10 cellular contexts compared by ENCODE assay signal in the genomic region with DNA sequence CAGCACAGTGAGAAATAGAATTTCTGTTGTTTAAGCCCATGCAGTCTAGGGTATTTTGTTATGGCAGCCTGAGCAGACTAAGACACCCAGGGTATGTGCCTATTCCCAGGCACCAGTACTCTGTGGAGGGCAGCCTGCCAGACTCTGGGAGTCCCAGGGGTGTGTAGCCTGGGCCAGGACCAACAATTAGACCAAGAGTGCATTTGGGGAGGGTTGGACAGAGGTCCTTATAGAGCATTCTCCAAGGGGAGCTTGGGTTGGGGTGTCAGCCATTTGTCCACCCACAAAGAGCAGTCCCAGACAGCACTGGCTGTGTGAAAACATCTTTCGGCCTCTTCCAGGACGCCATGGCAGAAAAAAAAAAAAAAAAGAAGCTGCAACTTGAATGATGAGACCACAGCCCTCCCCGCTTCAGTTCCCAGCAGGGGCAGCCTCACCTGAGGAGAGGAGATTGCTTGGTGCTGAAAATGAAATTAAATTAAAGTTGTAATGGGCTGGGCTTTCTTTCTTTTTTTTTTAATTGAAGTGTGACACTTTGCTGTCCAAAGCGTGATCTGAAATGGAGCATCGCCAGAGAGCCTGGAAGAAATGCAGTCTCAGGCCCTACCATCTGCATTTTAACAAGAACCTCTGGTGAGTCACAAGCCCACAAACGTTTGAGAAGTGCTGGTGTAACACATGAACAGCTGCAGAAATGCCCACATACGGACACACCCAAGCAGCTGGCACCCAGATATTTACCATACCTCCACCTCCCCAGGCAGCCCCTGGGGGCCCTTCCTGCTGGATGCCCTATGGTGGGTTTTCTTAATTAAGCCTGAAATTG. TPM values are rescaled to one million over a fixed set of nuclear protein-coding genes. Genes with fewer than 3 reads are reported as not detected.
DNase-seq lines count a peak whose midpoint lies in the region; ATAC-seq and TF ChIP-seq lines count a peak whose summit lies in the region.
"Had no signal": no experiment of that assay in that cellular context is flagged by ENCODE, and none has a peak within 500 bp of the region (broad histone marks: within the 10 kb centered on the region; RNA-seq: fewer than 3 reads in every experiment).

No MANE protein-coding gene starts in this region.

- no peak for TF ChIP-seq POLR2A in vagina (IDR thresholded peaks at IDR 0.05)

- intact Hi-C loops in vagina (cut with DNase I), result no loop called here

- peaks cover 8% of the 10 kb centered on the region for H3K4me1 ChIP-seq in vagina

- no peak overlapping the region for H3K4me3 ChIP-seq in choroid plexus epithelial cell (ENCODE audit: low read depth, low read length)
- H3K4me3 ChIP-seq in skeletal muscle cell (ENCODE audit: low read depth, low read length), result no peak overlapping the region
- H3K4me3 ChIP-seq in vagina, result no peak overlapping the region
- H3K4me3 ChIP-seq: thoracic aorta had no signal

- H3K27ac ChIP-seq in vagina, result no peak overlapping the region
- H3K27ac ChIP-seq: thoracic aorta had no signal

- DNase-seq in NCI-H2171 (lab: John Stamatoyannopoulos, UW) (peak; percentile 31), choroid plexus epithelial cell (ENCODE audit: low read depth) (peak; percentile 13), skeletal muscle cell (ENCODE audit: low read depth) (peak; percentile 69), vagina (ENCODE audit: extremely low spot score in 2 of 2) (no peak)
- DNase-seq: activated gamma-delta T cell; stimulated activated CD4-positive, alpha-beta T cell treated with anti-CD3 and anti-CD28 coated beads, Interleukin-2, amount 100 ng/mL, for 48 hours had no signal

- TF ChIP-seq CTCF in choroid plexus epithelial cell (conservative IDR thresholded peaks at IDR 0.05; ENCODE audit: low read depth, low read length) (no peak), vagina (IDR thresholded peaks at IDR 0.05) (no peak)

- ATAC-seq in GM19463 (IDR thresholded peaks at IDR 0.05; ENCODE audit: unreplicated experiment) (peak; percentile 41), GM19035 (IDR thresholded peaks at IDR 0.05; ENCODE audit: unreplicated experiment) (no peak), HG02798 (IDR thresholded peaks at IDR 0.05; ENCODE audit: poor library complexity, unreplicated experiment) (no peak)

- no peaks in the 10 kb centered on the region for H3K36me3 ChIP-seq in vagina
- H3K36me3 ChIP-seq: thoracic aorta had no signal

- no peaks in the 10 kb centered on the region for H3K9me3 ChIP-seq in vagina
- H3K9me3 ChIP-seq: thoracic aorta had no signal

- H3K27me3 ChIP-seq in vagina, result no peaks in the 10 kb centered on the region

RNA-seq across cellular contexts. Expression of a gene that starts 21.3 kb away (rescaled TPM):
- not detected for total RNA-seq in vagina
- total RNA-seq: thoracic aorta had no signal

RNA-seq across cellular contexts. Expression of a gene that starts 57.2 kb away (rescaled TPM):
- total RNA-seq in vagina, result 0.25 TPM

Comparison
In these comparisons a context has a peak if more than half of its experiments do, and no peak if none do; other contexts are left out.
1. DNase-seq: peak in NCI-H2171 (single experiment), choroid plexus epithelial cell (single experiment) and skeletal muscle cell (single experiment); none in vagina (0 of 2).